ENCODE assay signal across 8 cellular contexts in genomic region chr11:73350908-73351636, GRCh38. TPM values are rescaled to one million over a fixed set of nuclear protein-coding genes. Genes with fewer than 3 reads are reported as not detected.
DNase-seq lines count a peak whose midpoint lies in the region; ATAC-seq, FAIRE-seq and TF ChIP-seq lines count a peak whose summit lies in the region.

No MANE protein-coding gene starts in this region.

- POLR2A ChIA-PET in A549 (lab: Yijun Ruan, JAX) (interaction anchor here (1.0 to 1.4 kb wide), 3 partner anchors 9 to 43 kb away, joined by 3 to 7 read pairs (median 4); no protein-coding TSS in a partner anchor), WTC11 (lab: Charles Lee) (interaction anchor here (0.5 to 1.1 kb wide), 4 partner anchors 10 to 200 kb away, joined by 3 read pairs; no protein-coding TSS in a partner anchor)

- peak; percentile 72 to 73 for TF ChIP-seq RAD21 in A549 (conservative IDR thresholded peaks at IDR 0.05 in 1 of 2, IDR thresholded peaks at IDR 0.05 in 1 of 2)

- H3K4me1 ChIP-seq in A549 = no peaks in the 10 kb centered on the region

- no peak overlapping the region for H3K27ac ChIP-seq in A549

- no peak for TF ChIP-seq POLR2A in A549 (IDR thresholded peaks at IDR 0.05; ENCODE audit: low read length)

- H3K27ac Mint-ChIP-seq in WTC11 = no peak overlapping the region

- peak; percentile 94 for TF ChIP-seq CTCF in A549 (IDR thresholded peaks at IDR 0.05)
- peak; percentile 96 for TF ChIP-seq CTCF in WTC11 (IDR thresholded peaks at IDR 0.05)

- no peaks in the 10 kb centered on the region for H3K9me3 ChIP-seq in A549

- no peaks in the 10 kb centered on the region for H3K36me3 Mint-ChIP-seq in WTC11

- 22% methylated on average over 16 of the region's 16 CpGs for WGBS in A549 (ENCODE audit: missing lambda C conversion rate)

- no peak overlapping the region for H3K4me3 Mint-ChIP-seq in WTC11

- H3K4me3 ChIP-seq in A549 = no peak overlapping the region

- CTCF ChIA-PET in A549 (lab: Yijun Ruan, JAX) = interaction anchor here (0.5 to 39.3 kb wide), 50 partner anchors 11 to 1097 kb away, joined by 3 to 667 read pairs (median 4); partner anchors contain the start of genes ARHGEF17 and RELT
- CTCF ChIA-PET in WTC11 (lab: Charles Lee) = interaction anchor here (0.5 to 5.0 kb wide), 82 partner anchors 9 to 880 kb away, joined by 3 to 127 read pairs (median 5); partner anchors contain the start of genes ARHGEF17, P2RY6 and RELT

- H3K27me3 Mint-ChIP-seq in WTC11 (ENCODE audit: low read depth) = no peaks in the 10 kb centered on the region

- H3K4me2 ChIP-seq in A549 = peak overlapping the region; percentile 32; the same call in 2 of the 3 replicates

- H3K4me1 Mint-ChIP-seq in WTC11 = peaks cover 2% of the 10 kb centered on the region; the same call in 1 of the 2 replicates

- no peak for TF ChIP-seq EP300 in A549 (IDR thresholded peaks at IDR 0.05)

- peak; percentile 47 to 80; a peak in 5 of 6 replicates for ATAC-seq in A549
- peak; percentile 40 for ATAC-seq in WTC11
- peak; percentile 91 for ATAC-seq in left lobe of liver
- ATAC-seq in GM21423 (IDR thresholded peaks at IDR 0.05; ENCODE audit: unreplicated experiment) = no peak

- DNase-seq in A549 (ENCODE audit: low read depth in 1 of 2, low spot score in 1 of 2) (peak; percentile 73 to 92), GM18507 (ENCODE audit: extremely low spot score, insufficient read length, low read depth) (peak; percentile 71), NCI-H2171 treated with DMSO at 0.1 percent for 48 hours (lab: John Stamatoyannopoulos, UW) (peak; percentile 76), WTC11 (ENCODE audit: low spot score) (peak; percentile 50), left lobe of liver (ENCODE audit: low spot score) (no peak)
- DNase-seq in central memory CD4-positive, alpha-beta T cell = peak; percentile 67
- DNase-seq in stimulated activated CD4-positive, alpha-beta T cell treated with anti-CD3 and anti-CD28 coated beads, Interleukin-4, amount 100 ng/mL, for 4 hours = peak; percentile 42 to 50

- no peaks in the 10 kb centered on the region for H3K9me3 Mint-ChIP-seq in WTC11

- FAIRE-seq in A549 (lab: Jason Lieb, UNC) (no peak), GM18507 (lab: Jason Lieb, UNC) (peak; percentile 88)

TF ChIP-seq in A549, 52 proteins besides CTCF, POLR2A, EP300 and RAD21:
- TF ChIP-seq JUN (IDR thresholded peaks at IDR 0.05) (no peak), KDM1A (IDR thresholded peaks at IDR 0.05; ENCODE audit: low read depth) (no peak), SMC3 (IDR thresholded peaks at IDR 0.05) (peak; percentile 80), SREBF2 (IDR thresholded peaks at IDR 0.05) (no peak), HDAC2 (IDR thresholded peaks at IDR 0.05) (no peak), RCOR1 (IDR thresholded peaks at IDR 0.05; ENCODE audit: low read depth, low read length) (no peak), HOXB13 (CRISPR knock-in tag; IDR thresholded peaks at IDR 0.05; ENCODE audit: low read depth) (no peak), CHD4 (IDR thresholded peaks at IDR 0.05; ENCODE audit: borderline replicate concordance) (no peak), ZFP36 (IDR thresholded peaks at IDR 0.05; ENCODE audit: borderline replicate concordance, partially characterized antibody) (no peak), ZNF302 (CRISPR knock-in tag; IDR thresholded peaks at IDR 0.05) (no peak), HOXB5 (CRISPR knock-in tag; IDR thresholded peaks at IDR 0.05) (no peak), HMGXB4 (CRISPR knock-in tag; IDR thresholded peaks at IDR 0.05; ENCODE audit: borderline replicate concordance) (no peak), HEYL (CRISPR knock-in tag; IDR thresholded peaks at IDR 0.05) (no peak), CEBPB (IDR thresholded peaks at IDR 0.05) (peak; percentile 81 to 87; a peak in 3 of 4 replicates), BHLHE40 (IDR thresholded peaks at IDR 0.05; ENCODE audit: low read depth, low read length) (no peak), ESRRA (IDR thresholded peaks at IDR 0.05; ENCODE audit: borderline replicate concordance, low read length) (no peak)
- TF ChIP-seq, protein P1, sequence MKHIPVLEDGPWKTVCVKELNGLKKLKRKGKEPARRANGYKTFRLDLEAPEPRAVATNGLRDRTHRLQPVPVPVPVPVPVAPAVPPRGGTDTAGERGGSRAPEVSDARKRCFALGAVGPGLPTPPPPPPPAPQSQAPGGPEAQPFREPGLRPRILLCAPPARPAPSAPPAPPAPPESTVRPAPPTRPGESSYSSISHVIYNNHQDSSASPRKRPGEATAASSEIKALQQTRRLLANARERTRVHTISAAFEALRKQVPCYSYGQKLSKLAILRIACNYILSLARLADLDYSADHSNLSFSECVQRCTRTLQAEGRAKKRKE (CRISPR knock-in tag; IDR thresholded peaks at IDR 0.05; ENCODE audit: low read depth) = no peak

TF ChIP-seq in WTC11, 78 proteins besides CTCF, POLR2A, EP300 and RAD21 (continues in another document):
- no peak for TF ChIP-seq E2F5 (CRISPR knock-in tag; IDR thresholded peaks at IDR 0.05)
- TF ChIP-seq STAT6 (CRISPR knock-in tag; conservative IDR thresholded peaks at IDR 0.05; ENCODE audit: low read depth) = no peak
- TF ChIP-seq E2F1 (CRISPR knock-in tag; IDR thresholded peaks at IDR 0.05) = no peak
- no peak for TF ChIP-seq ZNF138 (CRISPR knock-in tag; conservative IDR thresholded peaks at IDR 0.05)
- no peak for TF ChIP-seq NR1H2 (CRISPR knock-in tag; IDR thresholded peaks at IDR 0.05)
- TF ChIP-seq CREM (CRISPR knock-in tag; IDR thresholded peaks at IDR 0.05) = no peak
- TF ChIP-seq TEAD1 (CRISPR knock-in tag; IDR thresholded peaks at IDR 0.05) = no peak
- no peak for TF ChIP-seq FOXP4 (CRISPR knock-in tag; IDR thresholded peaks at IDR 0.05)
- TF ChIP-seq IRF2 (CRISPR knock-in tag; IDR thresholded peaks at IDR 0.05; ENCODE audit: borderline replicate concordance, low read depth) = no peak
- no peak for TF ChIP-seq ZNF671 (CRISPR knock-in tag; IDR thresholded peaks at IDR 0.05)

RNA-seq across cellular contexts. Expression of gene RELT, which starts 25.1 kb away (rescaled TPM):
- 2.9 TPM in 2 replicates for polyA plus RNA-seq in A549 (2011; rRNA removed)
- 7.0 and 8.7 TPM in 2 replicates for polyA plus RNA-seq in A549 (2012; cell fraction: cytosol; rRNA removed)
- 35.5 and 39.3 TPM in 2 replicates for polyA plus RNA-seq in A549 (2012; cell fraction: nucleus; rRNA removed)
- 5.1 to 6.3 TPM (median 5.2 TPM) in 3 replicates for polyA plus RNA-seq in A549 (2017; fragmentation: RNase III; extraction: RNeasy Plus Mini Kit Qiagen cat#74134 plus additional on column Dnase treatment)
- polyA minus RNA-seq in A549 (2011; rRNA and poly(A)+ RNA removed) = 3.7 and 4.5 TPM in 2 replicates
- total RNA-seq in WTC11 (2021) = 5.7 to 6.7 TPM (median 5.9 TPM) in 3 replicates
- total RNA-seq in left lobe of liver = 1.4 TPM

RNA-seq across cellular contexts. Expression of gene ARHGEF17, which starts 43.0 kb away (rescaled TPM):
- polyA plus RNA-seq in A549 (2011; rRNA removed) (7.0 and 11.0 TPM in 2 replicates), A549 (2017; fragmentation: RNase III; extraction: RNeasy Plus Mini Kit Qiagen cat#74134 plus additional on column Dnase treatment) (16.2 to 19.2 TPM (median 16.9 TPM) in 3 replicates)
- polyA plus RNA-seq in A549 (2012; cell fraction: cytosol; rRNA removed) = 15.3 and 21.1 TPM in 2 replicates
- 105 and 156 TPM in 2 replicates for polyA plus RNA-seq in A549 (2012; cell fraction: nucleus; rRNA removed)
- 12.0 and 17.3 TPM in 2 replicates for polyA minus RNA-seq in A549 (2011; rRNA and poly(A)+ RNA removed)
- total RNA-seq in WTC11 (2021) (16.5 to 18.2 TPM (median 16.9 TPM) in 3 replicates), left lobe of liver (6.8 TPM)

Comparison
In these comparisons a context has a peak if more than half of its experiments do, and no peak if none do; other contexts are left out.
1. Of the 8 proteins assayed by ChIP-seq in both WTC11 and A549: peak only in WTC11: none; only in A549: none; in both: CTCF; in neither: 7.